In genomic region chr10:71538608-71539260, GRCh38 we compare ENCODE assay signal across 1 cellular context.
TF ChIP-seq lines count a peak whose summit lies in the region.

No MANE protein-coding gene starts in this region.

TF ChIP-seq in HCT116, 20 proteins besides CTCF, POLR2A, EP300 and RAD21 (continued from another document):
- TF ChIP-seq YY1 (IDR thresholded peaks at IDR 0.05; ENCODE audit: extremely low read depth, insufficient replicate concordance, low read depth, low read length) (no peak), EGR1 (IDR thresholded peaks at IDR 0.05; ENCODE audit: low read depth) (no peak), MAX (IDR thresholded peaks at IDR 0.05) (no peak), EZH2phosphoT487 (IDR thresholded peaks at IDR 0.05; ENCODE audit: borderline replicate concordance) (no peak), EZH2 (IDR thresholded peaks at IDR 0.05) (no peak), REST (IDR thresholded peaks at IDR 0.05; ENCODE audit: low read depth) (no peak), CEBPB (IDR thresholded peaks at IDR 0.05; ENCODE audit: low read depth) (no peak), ELF1 (IDR thresholded peaks at IDR 0.05; ENCODE audit: borderline replicate concordance, low read depth) (no peak), JUND (IDR thresholded peaks at IDR 0.05) (no peak), POLR2AphosphoS5 (IDR thresholded peaks at IDR 0.05; ENCODE audit: low read depth, low read length) (no peak), CBX3 (IDR thresholded peaks at IDR 0.05; ENCODE audit: low read depth) (no peak), ZBTB33 (IDR thresholded peaks at IDR 0.05; ENCODE audit: extremely low read depth, insufficient replicate concordance, low read length) (no peak), TCF7L2 (IDR thresholded peaks at IDR 0.05; ENCODE audit: borderline replicate concordance, extremely low read depth, insufficient read depth, insufficient read length) (no peak), ZFX (IDR thresholded peaks at IDR 0.05) (no peak), SRF (IDR thresholded peaks at IDR 0.05; ENCODE audit: low read depth) (no peak), ZNF274 (IDR thresholded peaks at IDR 0.05; ENCODE audit: low read depth, low read length) (no peak), SIN3A (IDR thresholded peaks at IDR 0.05; ENCODE audit: low read depth) (no peak), SP1 (IDR thresholded peaks at IDR 0.05; ENCODE audit: low read depth) (no peak)
TF ChIP-seq in HCT116: peak in this region for 0.
